8 cellular contexts compared by ENCODE assay signal in genomic region chr21:44874240-44874496, GRCh38. TPM values are rescaled to one million over a fixed set of nuclear protein-coding genes. Genes with fewer than 3 reads are reported as not detected.
A peak's percentile ranks its signal among the peaks of the same experiment; 100 is the strongest.
DNase-seq lines count a peak whose midpoint lies in the region; ATAC-seq and TF ChIP-seq lines count a peak whose summit lies in the region.

No MANE protein-coding gene starts in this region.

- peak overlapping the region; percentile 33 to 67 for H3K4me3 ChIP-seq in CD4-positive, alpha-beta memory T cell (ENCODE audit: low read length in 2 of 2)
- H3K4me3 ChIP-seq in astrocyte of the spinal cord (ENCODE audit: low read depth, low read length) (peak overlapping the region; percentile 44), mesendoderm (ENCODE audit: low read length) (peak overlapping the region; percentile 58), uterus (peak overlapping the region; percentile 66 to 90)

- H3K4me2 ChIP-seq in mesendoderm (ENCODE audit: low read length): peak overlapping the region; percentile 89

- H3K27ac Mint-ChIP-seq in CD4-positive, alpha-beta memory T cell: peak overlapping the region; percentile 89 to 98 (median 95)

- no peak overlapping the region for H2AK5ac ChIP-seq in mesendoderm (ENCODE audit: low read length)

- H3K9me3 ChIP-seq in CD4-positive, alpha-beta memory T cell (ENCODE audit: control insufficient read depth in 1 of 2, low read length in 2 of 2): no peaks in the 10 kb centered on the region
- H3K9me3 ChIP-seq in uterus: no peaks in the 10 kb centered on the region

- in situ Hi-C loops in astrocyte of the spinal cord (cut with HindIII; ENCODE audit: low sequenced_read_pairs): no loop called here

- CTCF ChIA-PET in CD4-positive, alpha-beta memory T cell (lab: Charles Lee; ENCODE audit: partially characterized antibody): interaction anchor here (0.5 to 8.5 kb wide), 7 partner anchors 18 to 74 kb away, joined by 3 to 82 read pairs (median 3); partner anchors contain the start of gene UBE2G2

- peaks cover 32 to 54% (median 43%) of the 10 kb centered on the region in 4 donors for H3K4me1 Mint-ChIP-seq in CD4-positive, alpha-beta memory T cell

- WGBS in mesendoderm (ENCODE audit: extremely low coverage, insufficient coverage, low lambda C conversion rate): no CpG with 5 or more reads among the region's 20 CpGs

- peak overlapping the region; percentile 89 to 97 (median 92) for H3K4me3 Mint-ChIP-seq in CD4-positive, alpha-beta memory T cell

- peak overlapping the region; percentile 80 for H3K9ac ChIP-seq in mesendoderm (ENCODE audit: low read length)

- H3K56ac ChIP-seq in mesendoderm (ENCODE audit: low read length): peak overlapping the region; percentile 90

- intact Hi-C loops in CD4-positive, alpha-beta memory T cell (cut with micrococcal nuclease): loop anchor here (1.0 to 5.0 kb wide), 4 partner anchors 18 to 53 kb away; no protein-coding TSS in a partner anchor
- intact Hi-C loops in uterus (cut with DNase I; ENCODE audit: low total_unique reads): loop anchor here (5.0 kb wide), 2 partner anchors 57 to 72 kb away; partner anchors contain the start of genes SUMO3 and UBE2G2

- TF ChIP-seq CTCF in astrocyte of the spinal cord (IDR thresholded peaks at IDR 0.05; ENCODE audit: low read depth, low read length): no peak
- no peak for TF ChIP-seq CTCF in uterus (IDR thresholded peaks at IDR 0.05)

- ATAC-seq in HG03196 (IDR thresholded peaks at IDR 0.05; ENCODE audit: unreplicated experiment): peak; percentile 1
- no peak for ATAC-seq in GM19467 (IDR thresholded peaks at IDR 0.05; ENCODE audit: unreplicated experiment)
- no peak for ATAC-seq in HG03565 (IDR thresholded peaks at IDR 0.05; ENCODE audit: unreplicated experiment)

- no peak overlapping the region for H4K8ac ChIP-seq in mesendoderm (ENCODE audit: low read depth, low read length)

- H3K23ac ChIP-seq in mesendoderm (ENCODE audit: low read length): no peak overlapping the region

- peaks cover 0 to 16% of the 10 kb centered on the region in 2 donors for H3K36me3 Mint-ChIP-seq in CD4-positive, alpha-beta memory T cell

- H3K9me3 Mint-ChIP-seq in CD4-positive, alpha-beta memory T cell: peaks cover 0 to 2% (median 0%) of the 10 kb centered on the region in 8 donors

- H4K5ac ChIP-seq in mesendoderm (ENCODE audit: low read length): no peak overlapping the region

- no peaks in the 10 kb centered on the region for H3K27me3 Mint-ChIP-seq in CD4-positive, alpha-beta memory T cell

- no peak for DNase-seq in CD4-positive, alpha-beta memory T cell
- no peak for DNase-seq in astrocyte of the spinal cord (ENCODE audit: low read depth, low spot score)
- no peak for DNase-seq in mesendoderm
- DNase-seq in uterus: no peak
- DNase-seq in NCI-H1436 (lab: John Stamatoyannopoulos, UW): no peak

- no peak overlapping the region for H2BK120ac ChIP-seq in mesendoderm (ENCODE audit: low read depth, low read length)

- H3K36me3 ChIP-seq in CD4-positive, alpha-beta memory T cell (ENCODE audit: insufficient read depth, low read length): no peaks in the 10 kb centered on the region
- H3K36me3 ChIP-seq in mesendoderm (ENCODE audit: control insufficient read depth, insufficient read depth, low read length) (no peaks in the 10 kb centered on the region), uterus (no peaks in the 10 kb centered on the region)

- POLR2A ChIA-PET in CD4-positive, alpha-beta memory T cell (lab: Charles Lee; ENCODE audit: partially characterized antibody): interaction anchor here (0.6 to 6.2 kb wide), 23 partner anchors 9 to 535 kb away, joined by 3 to 173 read pairs (median 8); partner anchors contain the start of genes CFAP410, ITGB2, KRTAP12-3 and SLX9

- no peaks in the 10 kb centered on the region for H3K27me3 ChIP-seq in CD4-positive, alpha-beta memory T cell (ENCODE audit: insufficient read depth, low read length)
- H3K27me3 ChIP-seq in mesendoderm (ENCODE audit: insufficient read depth, low read length, poor library complexity) (no peaks in the 10 kb centered on the region), uterus (no peaks in the 10 kb centered on the region)

- peak overlapping the region; percentile 5 for H3K18ac ChIP-seq in mesendoderm (ENCODE audit: low read length)

- H3K79me2 ChIP-seq in mesendoderm (ENCODE audit: control insufficient read depth, insufficient read depth, low read length): peaks cover 39% of the 10 kb centered on the region

- H3K79me1 ChIP-seq in mesendoderm (ENCODE audit: low read length): peaks cover 11% of the 10 kb centered on the region

- no peak for TF ChIP-seq POLR2A in uterus (IDR thresholded peaks at IDR 0.05)

- no peak overlapping the region for H2BK5ac ChIP-seq in mesendoderm (ENCODE audit: low read length)

- peak overlapping the region; percentile 76 for H3K27ac ChIP-seq in CD4-positive, alpha-beta memory T cell (ENCODE audit: low read depth, low read length)
- H3K27ac ChIP-seq in mesendoderm (ENCODE audit: low read depth, low read length) (no peak overlapping the region), uterus (peak overlapping the region; percentile 87 to 89)

- no peak overlapping the region for H2BK15ac ChIP-seq in mesendoderm (replicated peaks; ENCODE audit: low read depth)

- peaks cover 49% of the 10 kb centered on the region for H3K4me1 ChIP-seq in CD4-positive, alpha-beta memory T cell (ENCODE audit: insufficient read depth, low read length)
- H3K4me1 ChIP-seq in mesendoderm (ENCODE audit: control insufficient read depth, low read depth, low read length): peaks cover 11% of the 10 kb centered on the region
- H3K4me1 ChIP-seq in uterus: peaks cover 15 to 30% of the 10 kb centered on the region in 2 donors

- H3K4ac ChIP-seq in mesendoderm (ENCODE audit: low read depth, low read length): no peak overlapping the region

RNA-seq across cellular contexts. Expression of gene PTTG1IP, which starts 0.7 kb away (rescaled TPM):
- 100 to 1,000 TPM in 1 of 2 experiments, 10 to 100 TPM in 1; 98.7 to 110 TPM for total RNA-seq in CD4-positive, alpha-beta memory T cell
- polyA plus RNA-seq in CD4-positive, alpha-beta memory T cell: 10 to 100 TPM; 84.8 to 92.4 TPM
- 106 TPM for polyA plus RNA-seq in mesendoderm (2013, experiment 1 of 2)
- polyA plus RNA-seq in mesendoderm (2013, experiment 2 of 2): 104 TPM
- total RNA-seq in uterus: 100 to 1,000 TPM; 108 to 202 (median 146) TPM

RNA-seq across cellular contexts. Expression of gene ITGB2, which starts 46.5 kb away (rescaled TPM):
- 100 to 1,000 TPM; 278 to 291 TPM for total RNA-seq in CD4-positive, alpha-beta memory T cell
- polyA plus RNA-seq in CD4-positive, alpha-beta memory T cell: 100 to 1,000 TPM; 538 to 575 TPM
- 1.0 TPM for polyA plus RNA-seq in mesendoderm (2013, experiment 1 of 2)
- polyA plus RNA-seq in mesendoderm (2013, experiment 2 of 2): 1.1 TPM
- 10 to 100 TPM; 20.2 to 46.8 (median 21.0) TPM for total RNA-seq in uterus

RNA-seq across cellular contexts. Expression of gene SUMO3, which starts 56.3 kb away (rescaled TPM):
- 10 to 100 TPM; 36.3 to 37.3 TPM for total RNA-seq in CD4-positive, alpha-beta memory T cell
- polyA plus RNA-seq in CD4-positive, alpha-beta memory T cell: 10 to 100 TPM; 74.9 to 99.7 TPM
- 156 TPM for polyA plus RNA-seq in mesendoderm (2013, experiment 1 of 2)
- 154 TPM for polyA plus RNA-seq in mesendoderm (2013, experiment 2 of 2)
- 10 to 100 TPM; 62.6 to 88.4 (median 67.4) TPM for total RNA-seq in uterus

Comparison
In these comparisons a context has a peak if more than half of its experiments do, and no peak if none do; other contexts are left out.
1. RNA of gene ITGB2, which starts 46.5 kb away (total RNA-seq): 278 to 291 TPM in CD4-positive, alpha-beta memory T cell; 20.2 to 46.8 TPM in uterus; every median in the first group is over 4 times any median in the second.
2. Peak in every context shown above with its lines, with median percentiles within 50 percentile points of each other: H3K4me3 ChIP-seq.